In the genomic region with DNA sequence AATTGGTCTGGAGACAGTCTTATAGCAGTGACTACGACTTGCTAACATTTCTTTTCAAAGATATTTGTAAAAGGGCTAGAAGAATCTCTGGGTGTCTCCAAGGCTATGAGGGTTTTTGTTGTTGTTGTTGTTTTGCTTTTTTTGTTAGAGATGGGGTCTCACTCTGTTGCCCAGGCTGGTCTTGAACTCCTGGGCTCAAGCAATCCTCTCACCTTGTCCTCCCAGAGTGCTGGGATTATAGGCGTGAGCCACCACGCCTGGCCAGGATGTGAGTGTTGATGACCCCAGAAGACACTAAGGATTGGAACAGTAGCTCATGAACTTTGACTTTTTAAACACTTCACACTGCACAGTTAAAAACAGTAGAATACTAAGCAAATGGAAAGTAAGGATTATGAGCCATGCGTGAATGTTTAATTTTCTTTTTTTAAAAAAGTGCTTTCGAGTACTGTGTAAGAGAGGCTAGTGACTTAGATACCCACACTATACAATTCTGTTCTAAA, we compare ENCODE assay signal across 22 cellular contexts.
"Had no signal": no experiment of that assay in that cellular context is flagged by ENCODE, and none has a peak within 500 bp of the region (broad histone marks: within the 10 kb centered on the region; RNA-seq: fewer than 3 reads in every experiment).

No MANE protein-coding gene starts in this region.

- H3K9me3 ChIP-seq: ascending aorta, breast epithelium, prostate gland, stomach had no signal

- H3K4me3 ChIP-seq: ascending aorta, breast epithelium, neural progenitor cell, prostate gland, stomach had no signal

- ATAC-seq: activated CD8-positive, alpha-beta T cell treated with anti-CD3 and anti-CD28 coated beads for 36 hours; activated T-cell treated with anti-CD3 and anti-CD28 coated beads, Interleukin-2, amount 50 U/mL, for 4 hours; esophagus mucosa; left cardiac atrium had no signal

- H3K36me3 ChIP-seq: ascending aorta, breast epithelium, neural progenitor cell, prostate gland, stomach had no signal

- H3K27me3 ChIP-seq: ascending aorta, breast epithelium, neural progenitor cell, stomach had no signal

- H3K27ac ChIP-seq: ascending aorta, breast epithelium, neural progenitor cell, stomach had no signal

- H3K4me1 ChIP-seq: ascending aorta, breast epithelium, prostate gland had no signal

- DNase-seq: activated CD4-positive, alpha-beta T cell treated with anti-CD3 and anti-CD28 coated beads for 48 hours; activated CD4-positive, CD25-positive, alpha-beta regulatory T cell; activated CD8-positive, alpha-beta T cell treated with anti-CD3 and anti-CD28 coated beads for 36 hours; activated effector memory CD4-positive, alpha-beta T cell treated with anti-CD3 and anti-CD28 coated beads, Interleukin-2, amount 50 U/mL, for 16 hours; activated naive CD4-positive, alpha-beta T cell treated with anti-CD3 and anti-CD28 coated beads, Interleukin-2, amount 50 U/mL, for 16 hours; activated T-cell treated with anti-CD3 and anti-CD28 coated beads, Interleukin-2, amount 50 U/mL, for 4 hours; cerebellar nuclear complex; cortex of kidney; effector CD4-positive, alpha-beta T cell; left cardiac atrium; midbrain; right cardiac atrium; small intestine; stimulated activated CD4-positive, alpha-beta T cell treated with anti-CD3 and anti-CD28 coated beads, Interleukin-4, amount 100 ng/mL, for 1 hour; stomach; T-helper 1 cell; T-helper 9 cell had no signal
